Comparison of ENCODE assay signal across 8 cellular contexts in genomic region chr14:69614592-69614991, GRCh38. TPM values are rescaled to one million over a fixed set of nuclear protein-coding genes. Genes with fewer than 3 reads are reported as not detected.
A peak's percentile ranks its signal among the peaks of the same experiment; 100 is the strongest.
DNase-seq lines count a peak whose midpoint lies in the region; ATAC-seq, FAIRE-seq and TF ChIP-seq lines count a peak whose summit lies in the region.

No MANE protein-coding gene starts in this region.

- intact Hi-C loops in PC-3 (cut with micrococcal nuclease) (no loop called here), esophagus squamous epithelium (cut with DNase I) (no loop called here)

- H3K9me3 ChIP-seq in PC-3 (ENCODE audit: low read length) = no peaks in the 10 kb centered on the region
- no peaks in the 10 kb centered on the region for H3K9me3 ChIP-seq in esophagus squamous epithelium
- H3K9me3 ChIP-seq in small intestine (ENCODE audit: control insufficient read depth, low read depth) = no peaks in the 10 kb centered on the region

- H3K4me3 ChIP-seq in PC-3 (ENCODE audit: low read length) = no peak overlapping the region
- H3K4me3 ChIP-seq in esophagus squamous epithelium = peak overlapping the region in 2 of 4 donors; percentile 27 to 81
- H3K4me3 ChIP-seq in small intestine (ENCODE audit: low read depth in 1 of 2, low read length in 2 of 2) = peak overlapping the region in 1 of 2 donors; percentile 21

- POLR2A ChIA-PET in PC-3 (lab: Charles Lee; ENCODE audit: unreplicated experiment) = no interaction called here

- H3K4me2 ChIP-seq in PC-3 (ENCODE audit: low read length) = no peak overlapping the region

- peaks cover 58% of the 10 kb centered on the region for H3K79me2 ChIP-seq in PC-3 (ENCODE audit: low read length)

- H2AFZ ChIP-seq in PC-3 (ENCODE audit: low read length) = no peak overlapping the region

- CTCF ChIA-PET in PC-3 (lab: Charles Lee) = no interaction called here

- H3K9ac ChIP-seq in PC-3 (ENCODE audit: low read length) = no peak overlapping the region

- ATAC-seq in GM21447 (IDR thresholded peaks at IDR 0.05; ENCODE audit: unreplicated experiment) = peak; percentile 22
- ATAC-seq in PC-3 = no peak

- peak in 2 of 4 donors; percentile 12 to 15 for TF ChIP-seq POLR2A in esophagus squamous epithelium (IDR thresholded peaks at IDR 0.05)

- H3K36me3 ChIP-seq in PC-3 (ENCODE audit: low read depth, low read length) (no peaks in the 10 kb centered on the region), esophagus squamous epithelium (no peaks in the 10 kb centered on the region), small intestine (ENCODE audit: control insufficient read depth in 2 of 2, insufficient read depth in 2 of 2, low read length in 2 of 2) (peaks cover 0 to under 1% of the 10 kb centered on the region in 2 donors)

- DNase-seq in PC-3 (no peak), esophagus squamous epithelium (lab: John Stamatoyannopoulos, UW) (peak; percentile 22), small intestine (no peak), activated gamma-delta T cell (lab: John Stamatoyannopoulos, UW) (no peak), SW480 (ENCODE audit: low spot score) (no peak), occipital lobe (lab: John Stamatoyannopoulos, UW) (no peak)
- DNase-seq in stimulated activated naive CD4-positive, alpha-beta T cell (lab: John Stamatoyannopoulos, UW) = no peak

- H3K27me3 ChIP-seq in PC-3 (ENCODE audit: low read length) (no peaks in the 10 kb centered on the region), esophagus squamous epithelium (no peaks in the 10 kb centered on the region), small intestine (ENCODE audit: control insufficient read depth in 2 of 2, insufficient read depth in 2 of 2, low read length in 2 of 2) (no peaks in the 10 kb centered on the region)

- H3F3A ChIP-seq in PC-3 (ENCODE audit: low read length, unreplicated experiment) = no peaks in the 10 kb centered on the region

- TF ChIP-seq CTCF in PC-3 (conservative IDR thresholded peaks at IDR 0.05; ENCODE audit: low read depth, low read length) (no peak), esophagus squamous epithelium (IDR thresholded peaks at IDR 0.05) (no peak)

- 4 to 9% methylated on average over 2 of the region's 2 CpGs for WGBS in esophagus squamous epithelium, 2 donors
- 5 to 23% (median 10%) methylated on average over 2 of the region's 2 CpGs for WGBS in small intestine, 3 donors

- H3K4me1 ChIP-seq in PC-3 (ENCODE audit: insufficient read depth, low read length) = peaks cover 27% of the 10 kb centered on the region
- H3K4me1 ChIP-seq in esophagus squamous epithelium = peaks cover 57 to 89% (median 70%) of the 10 kb centered on the region in 3 donors
- H3K4me1 ChIP-seq in small intestine (ENCODE audit: control insufficient read depth in 2 of 2, insufficient read depth in 1 of 2, low read depth in 1 of 2, low read length in 1 of 2) = peaks cover 13 to 39% of the 10 kb centered on the region in 2 donors

- H3K9me2 ChIP-seq in PC-3 (replicated peaks; ENCODE audit: low read length) = no peaks in the 10 kb centered on the region

- peaks cover 6% of the 10 kb centered on the region; the same call in 1 of the 2 replicates for H4K20me1 ChIP-seq in PC-3 (ENCODE audit: low read length)

- TSS peak; percentile 1 for BruUV-seq in PC-3 (replicated peaks; lab: Mats Ljungman, UMichigan)

- no peak for FAIRE-seq in small intestine (lab: Jason Lieb, UNC)

- no peak overlapping the region for H3K27ac ChIP-seq in PC-3 (ENCODE audit: low read length)
- H3K27ac ChIP-seq in esophagus squamous epithelium = peak overlapping the region; percentile 96 to 100 (median 99)
- H3K27ac ChIP-seq in small intestine (ENCODE audit: low read depth in 1 of 2, low read length in 1 of 2) = peak overlapping the region; percentile 83 to 96

RNA-seq across cellular contexts. Expression of gene SUSD6, which starts 3.2 kb away (rescaled TPM):
- 6.1 and 9.3 TPM in 2 replicates for total RNA-seq in PC-3 (2014; rRNA removed)
- 10 to 100 TPM; 22.4 to 43.1 (median 27.8) TPM for total RNA-seq in esophagus squamous epithelium
- 10 to 100 TPM; 14.3 to 18.8 (median 14.5) TPM for polyA plus RNA-seq in small intestine
- 6.1 TPM for total RNA-seq in occipital lobe

RNA-seq across cellular contexts. Expression of gene CCDC177, which starts 39.9 kb away (rescaled TPM):
- not detected in 2 replicates for total RNA-seq in PC-3 (2014; rRNA removed)
- total RNA-seq in esophagus squamous epithelium = under 1 TPM in 1 of 4 donors, not detected in 3; 0.22 TPM
- under 1 TPM in 1 of 3 donors, not detected in 2; 0.03 TPM for polyA plus RNA-seq in small intestine
- 6.9 TPM for total RNA-seq in occipital lobe
